In genomic region chr4:105473340-105474109, GRCh38 we compare ENCODE assay signal across 8 cellular contexts. TPM values are rescaled to one million over a fixed set of nuclear protein-coding genes. Genes with fewer than 3 reads are reported as not detected.
DNase-seq lines count a peak whose midpoint lies in the region; ATAC-seq, FAIRE-seq and TF ChIP-seq lines count a peak whose summit lies in the region.

TSS of gene PPA2 (minus strand) at chr4:105474062. CDS start at chr4:105474050, 12 bp downstream.

- TF ChIP-seq POLR2A in GM12892 (IDR thresholded peaks at IDR 0.05; ENCODE audit: low read depth, low read length): peak; percentile 61; the same call in 1 of the 2 replicates

- FAIRE-seq in GM12892 (lab: Jason Lieb, UNC): peak; percentile 94

- H3K9me3 ChIP-seq in upper lobe of right lung: no peaks in the 10 kb centered on the region

- H3K4me1 Mint-ChIP-seq in T-helper 1 cell treated with Interleukin-12 subunit alpha and Interleukin-12 subunit beta and Interleukin-4 antibody, amounts not matched to agents 30 μg/mL and 1 μg/mL, for 36 hours (ENCODE audit: low read depth): peaks cover 32% of the 10 kb centered on the region
- peaks cover 18% of the 10 kb centered on the region for H3K4me1 Mint-ChIP-seq in progenitor cell of endocrine pancreas (ENCODE audit: low read depth)

- H3K4me3 Mint-ChIP-seq in T-helper 1 cell treated with Interleukin-12 subunit alpha and Interleukin-12 subunit beta and Interleukin-4 antibody, amounts not matched to agents 30 μg/mL and 1 μg/mL, for 36 hours: peak within 1 kb of the TSS; percentile 97
- peak within 1 kb of the TSS; percentile 100 for H3K4me3 Mint-ChIP-seq in progenitor cell of endocrine pancreas (ENCODE audit: low read depth)

- H3K36me3 Mint-ChIP-seq in T-helper 1 cell treated with Interleukin-12 subunit alpha and Interleukin-12 subunit beta and Interleukin-4 antibody, amounts not matched to agents 30 μg/mL and 1 μg/mL, for 36 hours (ENCODE audit: low read depth): peaks cover 8% of the 10 kb centered on the region
- H3K36me3 Mint-ChIP-seq in progenitor cell of endocrine pancreas (ENCODE audit: insufficient read depth): no peaks in the 10 kb centered on the region

- H3K4me1 ChIP-seq in upper lobe of right lung: peaks cover 29% of the 10 kb centered on the region

- ATAC-seq in HG02642 (IDR thresholded peaks at IDR 0.05; ENCODE audit: poor library complexity, unreplicated experiment) (peak; percentile 87), left cardiac atrium (peak; percentile 95 to 97), upper lobe of right lung (peak; percentile 97)

- H3K27ac Mint-ChIP-seq in T-helper 1 cell treated with Interleukin-12 subunit alpha and Interleukin-12 subunit beta and Interleukin-4 antibody, amounts not matched to agents 30 μg/mL and 1 μg/mL, for 36 hours: peak within 1 kb of the TSS; percentile 99
- peak within 1 kb of the TSS; percentile 100 for H3K27ac Mint-ChIP-seq in progenitor cell of endocrine pancreas

- no peaks in the 10 kb centered on the region for H3K9me3 Mint-ChIP-seq in T-helper 1 cell treated with Interleukin-12 subunit alpha and Interleukin-12 subunit beta and Interleukin-4 antibody, amounts not matched to agents 30 μg/mL and 1 μg/mL, for 36 hours
- no peaks in the 10 kb centered on the region for H3K9me3 Mint-ChIP-seq in progenitor cell of endocrine pancreas (ENCODE audit: low read depth)

- no peaks in the 10 kb centered on the region for H3K36me3 ChIP-seq in upper lobe of right lung

- intact Hi-C loops in left cardiac atrium (cut with DNase I) (loop anchor here (5.0 kb wide), 1 partner anchor 331 kb away; no protein-coding TSS in a partner anchor), upper lobe of right lung (cut with DNase I) (loop anchor here (10.0 kb wide), 1 partner anchor 329 kb away; the partner anchor contains the start of gene TET2)

- peak within 1 kb of the TSS; percentile 98 for H3K27ac ChIP-seq in upper lobe of right lung

- H3K27me3 Mint-ChIP-seq in T-helper 1 cell treated with Interleukin-12 subunit alpha and Interleukin-12 subunit beta and Interleukin-4 antibody, amounts not matched to agents 30 μg/mL and 1 μg/mL, for 36 hours (ENCODE audit: low read depth): peaks cover 3% of the 10 kb centered on the region
- peaks cover 6% of the 10 kb centered on the region for H3K27me3 Mint-ChIP-seq in progenitor cell of endocrine pancreas

- H3K27me3 ChIP-seq in upper lobe of right lung: no peaks in the 10 kb centered on the region

- TF ChIP-seq CTCF in progenitor cell of endocrine pancreas (IDR thresholded peaks at IDR 0.05; ENCODE audit: unreplicated experiment): no peak
- no peak for TF ChIP-seq CTCF in upper lobe of right lung (IDR thresholded peaks at IDR 0.05)

- DNase-seq in GM12892 (ENCODE audit: insufficient read length) (peak; percentile 77), NCI-H1105 (lab: John Stamatoyannopoulos, UW) (peak; percentile 76), amniotic stem cell (lab: John Stamatoyannopoulos, UW) (peak; percentile 85), left cardiac atrium (peak; percentile 94), progenitor cell of endocrine pancreas (ENCODE audit: low spot score, unreplicated experiment) (peak; percentile 85), upper lobe of right lung (peak; percentile 95)

- peak within 1 kb of the TSS; percentile 93 for H3K4me3 ChIP-seq in upper lobe of right lung

RNA-seq across cellular contexts. Expression of gene PPA2, which starts in this region (rescaled TPM):
- polyA plus RNA-seq in GM12892 (2012; ENCODE audit: missing spikeins): 96.1 TPM
- total RNA-seq in left cardiac atrium: 100 to 1,000 TPM in 1 of 2 donors, 10 to 100 TPM in 1; 77.4 to 102 TPM
- 83.6 and 96.4 TPM in 2 replicates for total RNA-seq in progenitor cell of endocrine pancreas
- 66.5 TPM for total RNA-seq in upper lobe of right lung

Comparison
In these comparisons a context has a peak if more than half of its experiments do, and no peak if none do; other contexts are left out.
1. Peak in every context shown above with its lines: DNase-seq, ATAC-seq, H3K4me3 ChIP-seq and H3K27ac ChIP-seq.